17 cellular contexts compared by ENCODE assay signal in the genomic region with DNA sequence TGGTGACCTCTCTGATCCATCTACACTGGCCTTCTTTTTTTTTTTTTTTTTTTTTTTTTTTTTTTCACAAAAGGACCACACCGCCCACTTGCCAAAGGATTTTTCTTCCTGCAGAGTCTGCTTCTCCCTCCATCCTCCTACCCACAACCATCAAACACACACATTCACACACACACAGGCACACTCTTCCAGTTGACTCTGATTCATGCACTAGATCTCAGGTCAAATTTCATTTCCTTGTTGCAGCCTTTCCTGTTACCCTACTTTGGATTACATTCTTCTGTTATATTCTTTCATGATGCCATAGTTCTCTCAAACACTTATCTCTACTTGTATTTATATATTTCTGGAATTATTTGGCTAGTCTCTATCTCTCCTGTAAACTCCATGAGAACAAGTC.
DNase-seq lines count a peak whose midpoint lies in the region; ATAC-seq, FAIRE-seq and TF ChIP-seq lines count a peak whose summit lies in the region.
"Had no signal": no experiment of that assay in that cellular context is flagged by ENCODE, and none has a peak within 500 bp of the region (broad histone marks: within the 10 kb centered on the region; RNA-seq: fewer than 3 reads in every experiment).

No MANE protein-coding gene starts in this region.

- no peak overlapping the region for H3K27ac Mint-ChIP-seq in astrocyte (ENCODE audit: unreplicated experiment)
- no peak overlapping the region for H3K27ac Mint-ChIP-seq in WTC11
- H3K27ac Mint-ChIP-seq: CD8-positive, alpha-beta memory T cell had no signal

- peaks cover 2% of the 10 kb centered on the region for H3K9me3 Mint-ChIP-seq in astrocyte (ENCODE audit: unreplicated experiment)
- peaks cover 7% of the 10 kb centered on the region; the same call in 1 of the 2 replicates for H3K9me3 Mint-ChIP-seq in WTC11

- no peaks in the 10 kb centered on the region for H4K20me1 ChIP-seq in mammary epithelial cell (ENCODE audit: insufficient read depth, low read length)
- no peaks in the 10 kb centered on the region for H4K20me1 ChIP-seq in astrocyte (ENCODE audit: insufficient read depth, low read length)
- H4K20me1 ChIP-seq: BLaER1 had no signal

- POLR2A ChIA-PET in WTC11 (lab: Charles Lee), result no interaction called here

- H3K4me1 ChIP-seq in mammary epithelial cell (ENCODE audit: insufficient read depth, low read length), result no peaks in the 10 kb centered on the region
- H3K4me1 ChIP-seq in breast epithelium, result no peaks in the 10 kb centered on the region
- no peaks in the 10 kb centered on the region for H3K4me1 ChIP-seq in astrocyte (ENCODE audit: insufficient read depth, low read length)
- H3K4me1 ChIP-seq in adrenal gland (replicated peaks in 1 of 2), result no peaks in the 10 kb centered on the region
- H3K4me1 ChIP-seq: BLaER1 had no signal

- peaks cover 4% of the 10 kb centered on the region for H3K36me3 Mint-ChIP-seq in astrocyte (ENCODE audit: low read depth, unreplicated experiment)
- peaks cover 14% of the 10 kb centered on the region for H3K36me3 Mint-ChIP-seq in WTC11
- H3K36me3 Mint-ChIP-seq: CD8-positive, alpha-beta memory T cell had no signal

- no peaks in the 10 kb centered on the region for H3K79me2 ChIP-seq in mammary epithelial cell (ENCODE audit: insufficient read depth, low read length)
- H3K79me2 ChIP-seq in astrocyte (ENCODE audit: insufficient read depth, low read length), result no peaks in the 10 kb centered on the region

- in situ Hi-C loops in mammary epithelial cell (cut with MboI; ENCODE audit: low sequenced_read_pairs in 2 of 2), result no loop called here

- FAIRE-seq in astrocyte (lab: Jason Lieb, UNC), result no peak
- FAIRE-seq: A204.1 had no signal

- H3K4me3 Mint-ChIP-seq in astrocyte (ENCODE audit: unreplicated experiment), result no peak overlapping the region
- H3K4me3 Mint-ChIP-seq in WTC11, result no peak overlapping the region
- H3K4me3 Mint-ChIP-seq: CD8-positive, alpha-beta memory T cell had no signal

- TF ChIP-seq CTCF in mammary epithelial cell (conservative IDR thresholded peaks at IDR 0.05 in 1 of 2, IDR thresholded peaks at IDR 0.05 in 1 of 2; ENCODE audit: extremely low read depth in 1 of 2, insufficient read depth in 1 of 2, low read depth in 1 of 2, low read length in 2 of 2), result no peak
- no peak for TF ChIP-seq CTCF in breast epithelium (IDR thresholded peaks at IDR 0.05)
- TF ChIP-seq CTCF in astrocyte (IDR thresholded peaks at IDR 0.05; ENCODE audit: insufficient read depth, low read depth, low read length), result no peak
- TF ChIP-seq CTCF in foreskin fibroblast (IDR thresholded peaks at IDR 0.05; ENCODE audit: low read depth, low read length), result no peak
- no peak for TF ChIP-seq CTCF in WTC11 (IDR thresholded peaks at IDR 0.05)
- no peak for TF ChIP-seq CTCF in adrenal gland (IDR thresholded peaks at IDR 0.05)

- DNase-seq in mammary epithelial cell (peak; percentile 14), breast epithelium (ENCODE audit: low spot score in 2 of 2) (no peak), astrocyte (ENCODE audit: low read depth) (peak; percentile 63), foreskin fibroblast (peak; percentile 24 to 28), left cardiac atrium (no peak), WTC11 (ENCODE audit: low spot score) (no peak), adrenal gland (no peak)
- DNase-seq: CD8-positive, alpha-beta memory T cell; H7; Karpas-422; NCI-H1417; NCI-H187 treated with DMSO at 0.1 percent for 48 hours; NCI-H446; NK-92 treated with Interleukin-12 subunit alpha and Interleukin-12 subunit beta, amount 100 ng/mL, for 24 hours; RPMI8226 had no signal

- dilution Hi-C loops in mammary epithelial cell (cut with HindIII; ENCODE audit: low sequenced_read_pairs), result no loop called here

- H3K27me3 ChIP-seq in mammary epithelial cell (ENCODE audit: insufficient read depth, low read length), result no peaks in the 10 kb centered on the region
- H3K27me3 ChIP-seq in breast epithelium, result no peaks in the 10 kb centered on the region
- H3K27me3 ChIP-seq in astrocyte (ENCODE audit: insufficient read depth, low read length), result no peaks in the 10 kb centered on the region
- H3K27me3 ChIP-seq in adrenal gland, result no peaks in the 10 kb centered on the region
- H3K27me3 ChIP-seq: BLaER1 had no signal

- H3K4me2 ChIP-seq in mammary epithelial cell (ENCODE audit: insufficient read depth, low read depth, low read length) (no peak overlapping the region), astrocyte (ENCODE audit: low read length) (no peak overlapping the region)
- H3K4me2 ChIP-seq: BLaER1 had no signal

- H3K36me3 ChIP-seq in mammary epithelial cell (ENCODE audit: insufficient read depth, low read length) (peaks cover 3% of the 10 kb centered on the region), breast epithelium (no peaks in the 10 kb centered on the region), astrocyte (ENCODE audit: insufficient read depth, low read length) (peaks cover 2% of the 10 kb centered on the region), adrenal gland (replicated peaks in 1 of 2) (no peaks in the 10 kb centered on the region)
- H3K36me3 ChIP-seq: BLaER1 had no signal

- intact Hi-C loops in mammary epithelial cell (cut with micrococcal nuclease) (no loop called here), breast epithelium (cut with DNase I; ENCODE audit: low total_unique reads) (no loop called here), left cardiac atrium (cut with DNase I) (no loop called here), adrenal gland (cut with DNase I) (no loop called here)

- H3K9me3 ChIP-seq in mammary epithelial cell (replicated peaks; ENCODE audit: insufficient read depth, low read length) (no peaks in the 10 kb centered on the region), breast epithelium (no peaks in the 10 kb centered on the region), astrocyte (ENCODE audit: insufficient read depth, low read depth, low read length) (no peaks in the 10 kb centered on the region), adrenal gland (replicated peaks in 1 of 3) (no peaks in the 10 kb centered on the region)

- WGBS in mammary epithelial cell (ENCODE audit: low coverage, missing lambda C conversion rate), result 100% methylated on average over 1 of the region's 1 CpG
- WGBS in adrenal gland, 4 donors, result 91 to 100% (median 96%) methylated on average over 1 of the region's 1 CpG

- no peak overlapping the region for H3K4me3 ChIP-seq in mammary epithelial cell (replicated peaks in 1 of 3; ENCODE audit: insufficient read depth in 1 of 3, low read depth in 2 of 3, low read length in 3 of 3)
- H3K4me3 ChIP-seq in breast epithelium, result no peak overlapping the region
- no peak overlapping the region for H3K4me3 ChIP-seq in astrocyte (ENCODE audit: insufficient read depth, low read depth, low read length)
- no peak overlapping the region for H3K4me3 ChIP-seq in foreskin fibroblast (ENCODE audit: low read depth in 1 of 2, low read length in 2 of 2)
- H3K4me3 ChIP-seq in adrenal gland, result no peak overlapping the region
- H3K4me3 ChIP-seq: BLaER1 had no signal

- TF ChIP-seq POLR2A in breast epithelium (IDR thresholded peaks at IDR 0.05) (no peak), adrenal gland (IDR thresholded peaks at IDR 0.05) (no peak)

- H3K27ac ChIP-seq in mammary epithelial cell (ENCODE audit: insufficient read depth, low read depth, low read length), result no peak overlapping the region
- H3K27ac ChIP-seq in breast epithelium, result no peak overlapping the region
- no peak overlapping the region for H3K27ac ChIP-seq in astrocyte (ENCODE audit: low read depth, low read length)
- no peak overlapping the region for H3K27ac ChIP-seq in adrenal gland
- H3K27ac ChIP-seq: BLaER1 had no signal

- peaks cover 3% of the 10 kb centered on the region for H3K4me1 Mint-ChIP-seq in astrocyte (ENCODE audit: low read depth, unreplicated experiment)
- H3K4me1 Mint-ChIP-seq in WTC11, result no peaks in the 10 kb centered on the region
- H3K4me1 Mint-ChIP-seq: CD8-positive, alpha-beta memory T cell had no signal

- H2AFZ ChIP-seq in mammary epithelial cell (ENCODE audit: low read depth, low read length) (no peak overlapping the region), astrocyte (ENCODE audit: low read depth, low read length) (no peak overlapping the region)

- CTCF ChIA-PET in mammary epithelial cell (lab: Charles Lee; ENCODE audit: low non-redundant PET) (no interaction called here), WTC11 (lab: Charles Lee) (interaction anchor here (2.1 kb wide), 1 partner anchor 26 kb away, joined by 5 read pairs; no protein-coding TSS in a partner anchor)

- H3K27me3 Mint-ChIP-seq in astrocyte (ENCODE audit: low read depth, unreplicated experiment) (no peaks in the 10 kb centered on the region), WTC11 (ENCODE audit: low read depth) (no peaks in the 10 kb centered on the region)
- H3K27me3 Mint-ChIP-seq: CD8-positive, alpha-beta memory T cell had no signal

- H3K9ac ChIP-seq in mammary epithelial cell (ENCODE audit: insufficient read depth, low read length) (no peak overlapping the region), astrocyte (ENCODE audit: low read length) (no peak overlapping the region)
- H3K9ac ChIP-seq: BLaER1 had no signal

- no TSS peak for BruUV-seq in mammary epithelial cell (replicated peaks; lab: Mats Ljungman, UMichigan)

- no peak for ATAC-seq in left cardiac atrium
- ATAC-seq in WTC11, result no peak

TF ChIP-seq in WTC11, 78 proteins besides CTCF, POLR2A, EP300 and RAD21 (continues in another document):
- TF ChIP-seq FOXP1 (CRISPR knock-in tag; IDR thresholded peaks at IDR 0.05; ENCODE audit: borderline replicate concordance) (no peak), IRF2 (CRISPR knock-in tag; IDR thresholded peaks at IDR 0.05; ENCODE audit: borderline replicate concordance, low read depth) (no peak), ZNF416 (CRISPR knock-in tag; IDR thresholded peaks at IDR 0.05) (no peak)
- TF ChIP-seq, protein P1, sequence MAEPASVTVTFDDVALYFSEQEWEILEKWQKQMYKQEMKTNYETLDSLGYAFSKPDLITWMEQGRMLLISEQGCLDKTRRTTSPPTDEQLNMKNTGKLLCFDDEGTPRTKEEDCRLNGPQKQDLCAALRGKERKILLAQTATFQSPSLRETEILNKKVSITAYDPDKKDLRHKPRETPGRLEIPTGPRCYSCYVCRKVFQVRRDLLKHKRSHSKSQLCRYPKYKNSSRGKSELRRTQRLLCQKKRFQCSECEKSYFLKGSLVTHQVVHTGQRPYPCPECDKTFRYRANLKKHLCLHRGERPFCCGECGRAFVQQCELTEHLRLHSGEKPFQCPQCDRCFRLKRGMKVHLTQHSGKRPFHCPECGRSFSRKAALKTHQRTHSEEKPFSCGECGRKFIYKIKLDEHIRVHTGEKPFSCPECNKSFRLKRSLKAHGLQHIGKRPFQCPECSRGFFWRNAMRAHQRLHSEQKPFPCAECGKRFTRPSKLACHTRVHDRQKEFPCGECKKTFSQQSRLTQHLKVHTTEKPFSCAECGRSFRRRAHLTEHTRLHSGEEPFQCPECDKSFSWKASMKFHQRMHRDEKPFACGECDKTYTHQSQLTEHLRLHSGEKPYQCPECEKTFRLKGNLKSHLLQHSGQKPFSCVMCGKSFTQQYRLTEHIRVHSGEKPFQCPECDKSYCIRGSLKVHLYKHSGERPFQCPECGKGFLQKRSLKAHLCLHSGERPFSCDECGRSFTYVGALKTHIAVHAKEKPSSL (CRISPR knock-in tag; conservative IDR thresholded peaks at IDR 0.05), result no peak
- TF ChIP-seq, protein P2, sequence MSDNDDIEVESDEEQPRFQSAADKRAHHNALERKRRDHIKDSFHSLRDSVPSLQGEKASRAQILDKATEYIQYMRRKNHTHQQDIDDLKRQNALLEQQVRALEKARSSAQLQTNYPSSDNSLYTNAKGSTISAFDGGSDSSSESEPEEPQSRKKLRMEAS (CRISPR knock-in tag; IDR thresholded peaks at IDR 0.05), result no peak

Comparison
In these comparisons a context has a peak if more than half of its experiments do, and no peak if none do; other contexts are left out.
1. DNase-seq: peak in mammary epithelial cell (single experiment), astrocyte (single experiment) and foreskin fibroblast (2 of 2); none in breast epithelium (0 of 2), left cardiac atrium (single experiment), WTC11 (single experiment) and adrenal gland (0 of 7).